ENCODE assay signal across 15 cellular contexts in the genomic region with DNA sequence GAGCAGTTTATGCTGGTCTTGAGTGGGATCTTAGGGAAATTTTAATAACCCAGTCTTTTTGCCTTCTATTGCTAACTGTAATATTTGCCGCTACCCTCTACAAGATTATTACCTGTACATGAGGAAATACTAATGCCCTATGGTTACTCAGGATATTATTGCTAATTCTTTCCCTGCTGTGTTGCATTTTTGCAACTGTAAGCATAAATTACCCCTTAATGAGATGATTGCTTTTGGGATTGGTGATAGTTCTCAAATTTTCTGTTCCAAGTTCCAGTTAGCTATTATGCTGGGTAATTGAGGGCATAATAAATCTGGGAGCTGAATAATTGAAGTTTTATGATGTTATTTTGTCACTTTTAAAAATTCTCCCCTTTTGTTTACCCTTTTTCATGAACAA. TPM values are rescaled to one million over a fixed set of nuclear protein-coding genes. Genes with fewer than 3 reads are reported as not detected.
DNase-seq lines count a peak whose midpoint lies in the region; ATAC-seq and TF ChIP-seq lines count a peak whose summit lies in the region.
"Had no signal": no experiment of that assay in that cellular context is flagged by ENCODE, and none has a peak within 500 bp of the region (broad histone marks: within the 10 kb centered on the region; RNA-seq: fewer than 3 reads in every experiment).

No MANE protein-coding gene starts in this region.

- H2BK120ac ChIP-seq in IMR-90 (ENCODE audit: low read depth, low read length): no peak overlapping the region

- H3K27me3 Mint-ChIP-seq in CD4-positive, alpha-beta memory T cell: no peaks in the 10 kb centered on the region
- no peaks in the 10 kb centered on the region for H3K27me3 Mint-ChIP-seq in activated naive CD8-positive, alpha-beta T cell treated with anti-CD3 and anti-CD28 coated beads, Interleukin-2, amount 50 U/mL, for 24 hours
- no peaks in the 10 kb centered on the region for H3K27me3 Mint-ChIP-seq in natural killer cell treated with Interleukin-12 subunit alpha and Interleukin-12 subunit beta and Interleukin-15 and Interleukin-18, amount 100 ng/mL, for 72 hours

- H3K4me1 Mint-ChIP-seq in CD4-positive, alpha-beta memory T cell: peaks cover 53 to 86% (median 69%) of the 10 kb centered on the region in 4 donors
- H3K4me1 Mint-ChIP-seq in activated naive CD8-positive, alpha-beta T cell treated with anti-CD3 and anti-CD28 coated beads, Interleukin-2, amount 50 U/mL, for 24 hours: peaks cover 76% of the 10 kb centered on the region
- peaks cover 47 to 60% of the 10 kb centered on the region in 2 donors for H3K4me1 Mint-ChIP-seq in natural killer cell treated with Interleukin-12 subunit alpha and Interleukin-12 subunit beta and Interleukin-15 and Interleukin-18, amount 100 ng/mL, for 72 hours (ENCODE audit: low read depth in 2 of 2)

- BruUV-seq in IMR-90 (replicated peaks; lab: Mats Ljungman, UMichigan): no TSS peak

- peak overlapping the region; percentile 91 to 95 (median 93) for H3K27ac Mint-ChIP-seq in CD4-positive, alpha-beta memory T cell
- H3K27ac Mint-ChIP-seq in activated naive CD8-positive, alpha-beta T cell treated with anti-CD3 and anti-CD28 coated beads, Interleukin-2, amount 50 U/mL, for 24 hours: peak overlapping the region; percentile 85
- peak overlapping the region; percentile 92 to 95 for H3K27ac Mint-ChIP-seq in natural killer cell treated with Interleukin-12 subunit alpha and Interleukin-12 subunit beta and Interleukin-15 and Interleukin-18, amount 100 ng/mL, for 72 hours

- POLR2A ChIA-PET in CD4-positive, alpha-beta memory T cell (lab: Charles Lee; ENCODE audit: partially characterized antibody): interaction anchor here (0.9 to 9.4 kb wide), 13 partner anchors 8 to 574 kb away, joined by 3 to 228 read pairs (median 13); partner anchors contain the start of genes ARHGDIB and ATF7IP
- POLR2A ChIA-PET in IMR-90 (lab: Charles Lee; ENCODE audit: unreplicated experiment): no interaction called here

- 0 out of 2 replicates have a peak, but pooled peaks cover 3% of the 10 kb centered on the region for H3K9me1 ChIP-seq in IMR-90 (ENCODE audit: insufficient read depth, low read length)

- H3K27me3 ChIP-seq in CD4-positive, alpha-beta memory T cell (ENCODE audit: insufficient read depth, low read length): no peaks in the 10 kb centered on the region
- no peaks in the 10 kb centered on the region for H3K27me3 ChIP-seq in IMR-90 (ENCODE audit: control insufficient read depth, insufficient read depth, low read length)
- H3K27me3 ChIP-seq: BLaER1 treated with 17β-estradiol and CSF1 and Interleukin-3, amounts not matched to agents 10 nM and 100 nM; foreskin keratinocyte had no signal

- no peak overlapping the region for H3K14ac ChIP-seq in IMR-90 (replicated peaks; ENCODE audit: low read depth, low read length)

- no peaks in the 10 kb centered on the region for H3K36me3 ChIP-seq in CD4-positive, alpha-beta memory T cell (ENCODE audit: insufficient read depth, low read length)
- H3K36me3 ChIP-seq in IMR-90 (ENCODE audit: control insufficient read depth, insufficient read depth, low read length): peaks cover 3% of the 10 kb centered on the region

- TF ChIP-seq POLR2A in IMR-90 (IDR thresholded peaks at IDR 0.05; ENCODE audit: low read depth, low read length): no peak

- no peaks in the 10 kb centered on the region for H3K9me3 ChIP-seq in CD4-positive, alpha-beta memory T cell (ENCODE audit: control insufficient read depth in 1 of 2, low read length in 2 of 2)
- no peaks in the 10 kb centered on the region; the same call in 1 of the 2 replicates for H3K9me3 ChIP-seq in IMR-90 (ENCODE audit: control insufficient read depth, insufficient read depth, low read length)

- WGBS in IMR-90 (ENCODE audit: extremely low coverage in 2 of 2, insufficient read length in 1 of 2), 2 experiments: no CpG with 5 or more reads among the region's 1 CpG

- no peak for TF ChIP-seq CTCF in IMR-90 (conservative IDR thresholded peaks at IDR 0.05; ENCODE audit: low read depth, low read length)

- no peak for DNase-seq in CD4-positive, alpha-beta memory T cell
- DNase-seq in IMR-90 (no peak), DMS53 treated with DMSO at 0.1 percent for 48 hours (lab: John Stamatoyannopoulos, UW; ENCODE audit: unreplicated experiment) (no peak), COR-L47 (lab: John Stamatoyannopoulos, UW) (no peak)
- no peak for DNase-seq in activated naive CD8-positive, alpha-beta T cell treated with anti-CD3 and anti-CD28 coated beads, Interleukin-2, amount 50 U/mL, for 24 hours
- no peak for DNase-seq in natural killer cell treated with Interleukin-12 subunit alpha and Interleukin-12 subunit beta and Interleukin-15 and Interleukin-18, amount 100 ng/mL, for 72 hours (ENCODE audit: low spot score)
- DNase-seq: effector CD4-positive, alpha-beta T cell; foreskin keratinocyte; NCI-H1092; NCI-H446; stimulated activated CD4-positive, alpha-beta T cell treated with anti-CD3 and anti-CD28 coated beads, Interleukin-4, amount 100 ng/mL, for 4 hours; stimulated activated naive CD4-positive, alpha-beta T cell treated with Interleukin-2 at 50 U/mL for 16 hours had no signal

- ATAC-seq in IMR-90 (ENCODE audit: low read depth): no peak
- no peak for ATAC-seq in activated naive CD8-positive, alpha-beta T cell treated with anti-CD3 and anti-CD28 coated beads, Interleukin-2, amount 50 U/mL, for 24 hours
- no peak for ATAC-seq in natural killer cell treated with Interleukin-12 subunit alpha and Interleukin-12 subunit beta and Interleukin-15 and Interleukin-18, amount 100 ng/mL, for 72 hours
- no peak for ATAC-seq in GM19397 (IDR thresholded peaks at IDR 0.05; ENCODE audit: unreplicated experiment)
- ATAC-seq in GM19324 (IDR thresholded peaks at IDR 0.05; ENCODE audit: low FRiP score, unreplicated experiment): no peak
- ATAC-seq: foreskin keratinocyte had no signal

- H3K4me3 Mint-ChIP-seq in CD4-positive, alpha-beta memory T cell: peak overlapping the region; percentile 80 to 95 (median 86)
- peak overlapping the region; percentile 82 for H3K4me3 Mint-ChIP-seq in activated naive CD8-positive, alpha-beta T cell treated with anti-CD3 and anti-CD28 coated beads, Interleukin-2, amount 50 U/mL, for 24 hours
- H3K4me3 Mint-ChIP-seq in natural killer cell treated with Interleukin-12 subunit alpha and Interleukin-12 subunit beta and Interleukin-15 and Interleukin-18, amount 100 ng/mL, for 72 hours: peak overlapping the region; percentile 82

- no peak overlapping the region for H4K91ac ChIP-seq in IMR-90 (ENCODE audit: insufficient read depth, low read depth, low read length)

- H2BK5ac ChIP-seq in IMR-90 (ENCODE audit: low read depth, low read length, poor library complexity, severe bottlenecking): no peak overlapping the region

- H3K56ac ChIP-seq in IMR-90 (ENCODE audit: extremely low read depth, insufficient read depth, low read length): no peak overlapping the region

- peaks cover 91% of the 10 kb centered on the region for H3K4me1 ChIP-seq in CD4-positive, alpha-beta memory T cell (ENCODE audit: insufficient read depth, low read length)
- no peaks in the 10 kb centered on the region; the same call in 1 of the 2 replicates for H3K4me1 ChIP-seq in IMR-90 (ENCODE audit: control insufficient read depth, insufficient read depth, low read length)

- H3K27ac ChIP-seq in CD4-positive, alpha-beta memory T cell (ENCODE audit: low read depth, low read length): peak overlapping the region; percentile 74
- no peak overlapping the region for H3K27ac ChIP-seq in IMR-90 (ENCODE audit: insufficient read depth, low read length)
- H3K27ac ChIP-seq: BLaER1 treated with 17β-estradiol and CSF1 and Interleukin-3, amounts not matched to agents 10 nM and 100 nM; foreskin keratinocyte had no signal

- H3K18ac ChIP-seq in IMR-90 (ENCODE audit: low read depth, low read length): no peak overlapping the region

- H2AK9ac ChIP-seq in IMR-90 (replicated peaks; ENCODE audit: low read depth, low read length, poor library complexity): no peak overlapping the region

- H4K5ac ChIP-seq in IMR-90 (ENCODE audit: low read depth, low read length): no peak overlapping the region

- dilution Hi-C loops in IMR-90 (cut with HindIII; ENCODE audit: low sequenced_read_pairs, unreplicated experiment): no loop called here

- no peak overlapping the region for H2AFZ ChIP-seq in IMR-90 (replicated peaks; ENCODE audit: low read length, poor library complexity)

- H4K20me1 ChIP-seq in IMR-90 (ENCODE audit: insufficient read depth, low read length): no peaks in the 10 kb centered on the region

- H3K4ac ChIP-seq in IMR-90 (ENCODE audit: low read depth, low read length): no peak overlapping the region

- no peaks in the 10 kb centered on the region for H3K9me3 Mint-ChIP-seq in CD4-positive, alpha-beta memory T cell
- H3K9me3 Mint-ChIP-seq in activated naive CD8-positive, alpha-beta T cell treated with anti-CD3 and anti-CD28 coated beads, Interleukin-2, amount 50 U/mL, for 24 hours: no peaks in the 10 kb centered on the region
- H3K9me3 Mint-ChIP-seq in natural killer cell treated with Interleukin-12 subunit alpha and Interleukin-12 subunit beta and Interleukin-15 and Interleukin-18, amount 100 ng/mL, for 72 hours: no peaks in the 10 kb centered on the region

- in situ Hi-C loops in IMR-90 (cut with MboI; ENCODE audit: low sequenced_read_pairs): loop anchor here (25.0 kb wide), 2 partner anchors 400 to 1525 kb away; no protein-coding TSS in a partner anchor

- CTCF ChIA-PET in CD4-positive, alpha-beta memory T cell (lab: Charles Lee; ENCODE audit: partially characterized antibody): interaction anchor here (1.0 to 6.3 kb wide), 10 partner anchors 7 to 130 kb away, joined by 3 to 66 read pairs (median 6); partner anchors contain the start of gene ATF7IP
- CTCF ChIA-PET in IMR-90 (lab: Yijun Ruan, JAX): no interaction called here

- no peak overlapping the region for H3K4me2 ChIP-seq in IMR-90 (ENCODE audit: low read depth, low read length)
- H3K4me2 ChIP-seq: BLaER1 treated with 17β-estradiol and CSF1 and Interleukin-3, amounts not matched to agents 10 nM and 100 nM had no signal

- no peak overlapping the region for H3K23ac ChIP-seq in IMR-90 (ENCODE audit: low read depth, low read length)

- intact Hi-C loops in CD4-positive, alpha-beta memory T cell (cut with micrococcal nuclease): loop anchor here (5.0 to 10.0 kb wide), 3 partner anchors 385 to 1663 kb away; a partner anchor contains a TSS
- intact Hi-C loops in IMR-90 (cut with micrococcal nuclease): no loop called here

- no peak overlapping the region for H2BK20ac ChIP-seq in IMR-90 (ENCODE audit: low read depth, low read length)

- no peak for TF ChIP-seq RAD21 in IMR-90 (IDR thresholded peaks at IDR 0.05; ENCODE audit: low read length)

- peaks cover 3 to 45% of the 10 kb centered on the region in 2 experiments; a peak in 3 of 4 replicates for H3K79me1 ChIP-seq in IMR-90 (ENCODE audit: low read depth in 1 of 2, low read length in 2 of 2)

- no peak overlapping the region for H2BK15ac ChIP-seq in IMR-90 (ENCODE audit: low read depth, low read length)

- H3K4me3 ChIP-seq in CD4-positive, alpha-beta memory T cell (ENCODE audit: low read length in 2 of 2): peak overlapping the region; percentile 57
- H3K4me3 ChIP-seq in IMR-90 (ENCODE audit: insufficient read depth, low read depth, low read length): no peak overlapping the region
- H3K4me3 ChIP-seq: BLaER1 treated with 17β-estradiol and CSF1 and Interleukin-3, amounts not matched to agents 10 nM and 100 nM had no signal

- H2AK5ac ChIP-seq in IMR-90 (ENCODE audit: low read depth, low read length): no peak overlapping the region

- no peak overlapping the region for H3K9ac ChIP-seq in IMR-90 (ENCODE audit: low read depth, low read length)
- H3K9ac ChIP-seq: BLaER1 treated with 17β-estradiol and CSF1 and Interleukin-3, amounts not matched to agents 10 nM and 100 nM had no signal

- H3K36me3 Mint-ChIP-seq in CD4-positive, alpha-beta memory T cell: peaks cover 27 to 43% of the 10 kb centered on the region in 2 donors
- H3K36me3 Mint-ChIP-seq in activated naive CD8-positive, alpha-beta T cell treated with anti-CD3 and anti-CD28 coated beads, Interleukin-2, amount 50 U/mL, for 24 hours (ENCODE audit: low read depth): peaks cover 42% of the 10 kb centered on the region
- H3K36me3 Mint-ChIP-seq in natural killer cell treated with Interleukin-12 subunit alpha and Interleukin-12 subunit beta and Interleukin-15 and Interleukin-18, amount 100 ng/mL, for 72 hours: peaks cover 23% of the 10 kb centered on the region

- no peak overlapping the region for H4K8ac ChIP-seq in IMR-90 (ENCODE audit: low read depth in 2 of 2, low read length in 2 of 2)

RNA-seq across cellular contexts. Expression of gene ATF7IP, which starts 22.0 kb away (rescaled TPM):
- total RNA-seq in CD4-positive, alpha-beta memory T cell: 100 to 1,000 TPM; 209 to 223 TPM
- 100 to 1,000 TPM in 1 of 2 donors, 10 to 100 TPM in 1; 87.3 to 103 TPM for polyA plus RNA-seq in CD4-positive, alpha-beta memory T cell
- 22.8 and 30.6 TPM in 2 replicates for total RNA-seq in IMR-90 (2012; rRNA removed)
- polyA plus RNA-seq in IMR-90 (2012; rRNA removed): 8.5 and 9.4 TPM in 2 replicates
- 2.5 and 2.8 TPM in 2 replicates for polyA plus RNA-seq in IMR-90 (2012; cell fraction: cytosol; rRNA removed)
- polyA plus RNA-seq in IMR-90 (2012; cell fraction: nucleus; rRNA removed; ENCODE audit: low replicate concordance): 5.6 and 9.8 TPM in 2 replicates
- total RNA-seq in natural killer cell treated with Interleukin-12 subunit alpha and Interleukin-12 subunit beta and Interleukin-15 and Interleukin-18, amount 100 ng/mL, for 72 hours: 100 to 1,000 TPM in 1 of 2 donors, 10 to 100 TPM in 1; 85.3 to 107 TPM
